23 cellular contexts compared by ENCODE assay signal in genomic region chr15:56199038-56199437, GRCh38. TPM values are rescaled to one million over a fixed set of nuclear protein-coding genes. Genes with fewer than 3 reads are reported as not detected.
A peak's percentile ranks its signal among the peaks of the same experiment; 100 is the strongest.
DNase-seq lines count a peak whose midpoint lies in the region; ATAC-seq and TF ChIP-seq lines count a peak whose summit lies in the region.
"Had no signal": no experiment of that assay in that cellular context is flagged by ENCODE, and none has a peak within 500 bp of the region (broad histone marks: within the 10 kb centered on the region; RNA-seq: fewer than 3 reads in every experiment).

No MANE protein-coding gene starts in this region.

- POLR2A ChIA-PET in HEK293 (lab: Yijun Ruan, JAX): no interaction called here

- peak overlapping the region in 1 of 2 donors; percentile 35 for H3K27ac Mint-ChIP-seq in activated naive CD4-positive, alpha-beta T cell treated with anti-CD3 and anti-CD28 coated beads, Interleukin-2, amount 50 U/mL, for 72 hours
- H3K27ac Mint-ChIP-seq: CD14-positive monocyte; stimulated activated memory B cell treated with anti-CD40 and anti-IgM and Interleukin-4, amounts not matched to agents 10 μg/mL and 1 μg/mL and 100 μg/mL, for 72 hours; type B pancreatic cell had no signal

- H3K4me3 ChIP-seq in HEK293 (ENCODE audit: low read depth, low read length): no peak overlapping the region
- H3K4me3 ChIP-seq: colonic mucosa, SK-N-MC had no signal

- TF ChIP-seq CTCF in HEK293 (tag by site-specific recombination; IDR thresholded peaks at IDR 0.05): no peak

- no peaks in the 10 kb centered on the region for H3K4me1 ChIP-seq in HEK293 (ENCODE audit: control insufficient read depth, insufficient read depth, low read length)
- H3K4me1 ChIP-seq: colonic mucosa had no signal

- no peak for DNase-seq in activated naive CD4-positive, alpha-beta T cell treated with anti-CD3 and anti-CD28 coated beads, Interleukin-2, amount 50 U/mL, for 72 hours (ENCODE audit: low spot score in 2 of 2)
- no peak for DNase-seq in activated naive CD4-positive, alpha-beta T cell (lab: John Stamatoyannopoulos, UW)
- DNase-seq in AG20443 (ENCODE audit: low spot score): no peak
- no peak for DNase-seq in stimulated activated CD4-positive, alpha-beta T cell treated with anti-CD3 and anti-CD28 coated beads, Interleukin-15, amount 100 ng/mL, for 24 hours
- no peak for DNase-seq in nucleus accumbens (lab: John Stamatoyannopoulos, UW)
- DNase-seq in pons (ENCODE audit: low spot score): no peak
- DNase-seq: colonic mucosa; DMS 273 treated with DMSO at 0.1 percent for 48 hours; foreskin fibroblast; HCEC 1CT; Kasumi-1; NCI-H1417; NCI-H2171 treated with DMSO at 0.1 percent for 48 hours; NCI-H748 treated with DMSO at 0.1 percent for 48 hours; stimulated activated CD4-positive, alpha-beta T cell treated with anti-CD3 and anti-CD28 coated beads, Interleukin-12 subunit alpha, Interleukin-12 subunit beta, amount 100 ng/mL, for 4 hours had no signal

- no peak overlapping the region for H3K27ac ChIP-seq in HEK293 (ENCODE audit: extremely low read depth, low read depth, low read length)
- H3K27ac ChIP-seq: colonic mucosa, SK-N-MC had no signal

- CTCF ChIA-PET in HEK293 (lab: Yijun Ruan, JAX): interaction anchor here (1.5 kb wide), 1 partner anchor 46 kb away, joined by 5 read pairs; no protein-coding TSS in a partner anchor

- H3K36me3 Mint-ChIP-seq in activated naive CD4-positive, alpha-beta T cell treated with anti-CD3 and anti-CD28 coated beads, Interleukin-2, amount 50 U/mL, for 72 hours: no peaks in the 10 kb centered on the region

- ATAC-seq in activated naive CD4-positive, alpha-beta T cell treated with anti-CD3 and anti-CD28 coated beads, Interleukin-2, amount 50 U/mL, for 72 hours: peak; percentile 39 to 80
- ATAC-seq in HG03442 (IDR thresholded peaks at IDR 0.05; ENCODE audit: unreplicated experiment): peak; percentile 57
- ATAC-seq: left lobe of liver; Panc1; stimulated activated memory B cell treated with anti-CD40 and anti-IgM and Interleukin-4, amounts not matched to agents 10 μg/mL and 1 μg/mL and 100 μg/mL, for 72 hours had no signal

- H3K36me3 ChIP-seq in HEK293 (ENCODE audit: control insufficient read depth in 2 of 2, insufficient read depth in 1 of 2, low read length in 2 of 2): no peaks in the 10 kb centered on the region
- H3K36me3 ChIP-seq: colonic mucosa had no signal

- no peaks in the 10 kb centered on the region for H3K9me3 ChIP-seq in HEK293 (ENCODE audit: control insufficient read depth, insufficient read depth, low read depth, low read length)
- H3K9me3 ChIP-seq: colonic mucosa had no signal

- H3K9me3 Mint-ChIP-seq in activated naive CD4-positive, alpha-beta T cell treated with anti-CD3 and anti-CD28 coated beads, Interleukin-2, amount 50 U/mL, for 72 hours: no peaks in the 10 kb centered on the region
- H3K9me3 Mint-ChIP-seq: stimulated activated memory B cell treated with anti-CD40 and anti-IgM and Interleukin-4, amounts not matched to agents 10 μg/mL and 1 μg/mL and 100 μg/mL, for 72 hours; type B pancreatic cell had no signal

TF ChIP-seq in HEK293, 187 proteins besides CTCF, POLR2A, EP300 and RAD21:
- TF ChIP-seq ZBTB8A (tag by site-specific recombination; IDR thresholded peaks at IDR 0.05) (no peak), BCL6B (tag by site-specific recombination; IDR thresholded peaks at IDR 0.05) (0 out of 2 replicates have a peak, but pooled peaks have one; percentile 32), PRDM6 (tag by site-specific recombination; IDR thresholded peaks at IDR 0.05) (peak; percentile 55; the same call in 1 of the 2 replicates)

RNA-seq across cellular contexts. Expression of gene RFX7, which starts 44.6 kb away (rescaled TPM):
- total RNA-seq in activated naive CD4-positive, alpha-beta T cell treated with anti-CD3 and anti-CD28 coated beads, Interleukin-2, amount 50 U/mL, for 72 hours: 10 to 100 TPM; 20.3 to 27.0 TPM
